8 cellular contexts compared by ENCODE assay signal in genomic region chr5:132495672-132496630, GRCh38. TPM values are rescaled to one million over a fixed set of nuclear protein-coding genes. Genes with fewer than 3 reads are reported as not detected.
DNase-seq lines count a peak whose midpoint lies in the region; ATAC-seq lines count a peak whose summit lies in the region.

No MANE protein-coding gene starts in this region.

- H3K27ac Mint-ChIP-seq in CD4-positive, CD25-positive, alpha-beta regulatory T cell: peak overlapping the region; percentile 94 to 98 (median 98)

- no peaks in the 10 kb centered on the region for H3K9me3 ChIP-seq in CD4-positive, CD25-positive, alpha-beta regulatory T cell (ENCODE audit: control insufficient read depth in 2 of 2, low read length in 2 of 2)
- no peaks in the 10 kb centered on the region for H3K9me3 ChIP-seq in endocrine pancreas (ENCODE audit: control insufficient read depth, low read length)

- no CpG with 5 or more reads among the region's 47 CpGs for WGBS in mesendoderm (ENCODE audit: extremely low coverage, insufficient coverage, low lambda C conversion rate)

- H3K56ac ChIP-seq in mesendoderm (ENCODE audit: low read length): peak overlapping the region; percentile 90

- DNase-seq in CD4-positive, CD25-positive, alpha-beta regulatory T cell: peak; percentile 85 to 96 (median 88)
- DNase-seq in HPDE6-E6E7 (ENCODE audit: extremely low spot score) (peak; percentile 90), mesendoderm (peak; percentile 94)
- DNase-seq in NK-92 treated with Interleukin-12 subunit alpha and Interleukin-12 subunit beta, amount 100 ng/mL, for 24 hours (lab: John Stamatoyannopoulos, UW): peak; percentile 95
- DNase-seq in activated CD8-positive, alpha-beta memory T cell treated with anti-CD3 and anti-CD28 coated beads for 48 hours (ENCODE audit: low read depth in 2 of 3, low spot score in 2 of 3): peak; percentile 57 to 66 (median 59)
- peak; percentile 70 for DNase-seq in stimulated activated CD8-positive, alpha-beta memory T cell treated with anti-CD3 and anti-CD28 coated beads, Interleukin-15, amount 100 ng/mL, for 1 hour (ENCODE audit: low read depth)

- H2BK120ac ChIP-seq in mesendoderm (ENCODE audit: low read depth, low read length): peak overlapping the region; percentile 47

- no peaks in the 10 kb centered on the region for H3K36me3 ChIP-seq in CD4-positive, CD25-positive, alpha-beta regulatory T cell (ENCODE audit: control insufficient read depth, insufficient read depth, low read length)
- H3K36me3 ChIP-seq in endocrine pancreas (ENCODE audit: control insufficient read depth, insufficient read depth, low read length) (no peaks in the 10 kb centered on the region), mesendoderm (ENCODE audit: control insufficient read depth, insufficient read depth, low read length) (no peaks in the 10 kb centered on the region)

- no peaks in the 10 kb centered on the region for H3K27me3 Mint-ChIP-seq in CD4-positive, CD25-positive, alpha-beta regulatory T cell

- no peak overlapping the region for H4K8ac ChIP-seq in mesendoderm (ENCODE audit: low read depth, low read length)

- no peaks in the 10 kb centered on the region for H3K27me3 ChIP-seq in CD4-positive, CD25-positive, alpha-beta regulatory T cell (ENCODE audit: control insufficient read depth, insufficient read depth, low read length)
- H3K27me3 ChIP-seq in endocrine pancreas (ENCODE audit: control insufficient read depth, insufficient read depth, low read length): no peaks in the 10 kb centered on the region
- no peaks in the 10 kb centered on the region for H3K27me3 ChIP-seq in mesendoderm (ENCODE audit: insufficient read depth, low read length, poor library complexity)

- H3K79me1 ChIP-seq in mesendoderm (ENCODE audit: low read length): no peaks in the 10 kb centered on the region

- peak overlapping the region; percentile 56 for H3K4ac ChIP-seq in mesendoderm (ENCODE audit: low read depth, low read length)

- H2BK15ac ChIP-seq in mesendoderm (replicated peaks; ENCODE audit: low read depth): peak overlapping the region; percentile 59

- no peaks in the 10 kb centered on the region for H3K79me2 ChIP-seq in mesendoderm (ENCODE audit: control insufficient read depth, insufficient read depth, low read length)

- no peaks in the 10 kb centered on the region for H3K36me3 Mint-ChIP-seq in CD4-positive, CD25-positive, alpha-beta regulatory T cell

- H3K4me1 ChIP-seq in CD4-positive, CD25-positive, alpha-beta regulatory T cell (ENCODE audit: control insufficient read depth, insufficient read depth, low read length, poor library complexity, severe bottlenecking): peaks cover 70% of the 10 kb centered on the region
- H3K4me1 ChIP-seq in endocrine pancreas (ENCODE audit: control insufficient read depth, insufficient read depth, low read length): no peaks in the 10 kb centered on the region
- H3K4me1 ChIP-seq in mesendoderm (ENCODE audit: control insufficient read depth, low read depth, low read length): peaks cover 7% of the 10 kb centered on the region

- H3K27ac ChIP-seq in CD4-positive, CD25-positive, alpha-beta regulatory T cell (ENCODE audit: insufficient read depth, low read length, poor library complexity, severe bottlenecking): peak overlapping the region; percentile 99
- H3K27ac ChIP-seq in mesendoderm (ENCODE audit: low read depth, low read length): peak overlapping the region; percentile 64

- peak overlapping the region; percentile 91 for H3K18ac ChIP-seq in mesendoderm (ENCODE audit: low read length)

- H3K4me3 ChIP-seq in CD4-positive, CD25-positive, alpha-beta regulatory T cell (ENCODE audit: low read depth, low read length): peak overlapping the region; percentile 76
- no peak overlapping the region for H3K4me3 ChIP-seq in endocrine pancreas (ENCODE audit: control insufficient read depth, insufficient read depth, low read length)
- H3K4me3 ChIP-seq in mesendoderm (ENCODE audit: low read length): peak overlapping the region; percentile 34

- H4K5ac ChIP-seq in mesendoderm (ENCODE audit: low read length): no peak overlapping the region

- H3K9ac ChIP-seq in endocrine pancreas (ENCODE audit: control insufficient read depth, insufficient read depth, low read length) (peak overlapping the region; percentile 47), mesendoderm (ENCODE audit: low read length) (peak overlapping the region; percentile 71)

- peak; percentile 78 to 79 for ATAC-seq in CD4-positive, CD25-positive, alpha-beta regulatory T cell (ENCODE audit: low read depth in 2 of 2)
- ATAC-seq in GM19455 (IDR thresholded peaks at IDR 0.05; ENCODE audit: unreplicated experiment): peak; percentile 49

- H3K4me2 ChIP-seq in mesendoderm (ENCODE audit: low read length): peak overlapping the region; percentile 61

- peaks cover 5 to 74% (median 44%) of the 10 kb centered on the region in 4 donors for H3K4me1 Mint-ChIP-seq in CD4-positive, CD25-positive, alpha-beta regulatory T cell

- H2AK5ac ChIP-seq in mesendoderm (ENCODE audit: low read length): no peak overlapping the region

- no peak overlapping the region for H3K23ac ChIP-seq in mesendoderm (ENCODE audit: low read length)

- no peaks in the 10 kb centered on the region for H3K9me3 Mint-ChIP-seq in CD4-positive, CD25-positive, alpha-beta regulatory T cell

- H2BK5ac ChIP-seq in mesendoderm (ENCODE audit: low read length): no peak overlapping the region

- H3K4me3 Mint-ChIP-seq in CD4-positive, CD25-positive, alpha-beta regulatory T cell: peak overlapping the region; percentile 96 to 99 (median 97)

RNA-seq across cellular contexts. Expression of gene IRF1, which starts 5.4 kb away (rescaled TPM):
- 924 TPM for total RNA-seq in CD4-positive, CD25-positive, alpha-beta regulatory T cell
- polyA plus RNA-seq in CD4-positive, CD25-positive, alpha-beta regulatory T cell: 100 to 1,000 TPM; 160 to 202 (median 190) TPM
- 4.5 TPM for polyA plus RNA-seq in mesendoderm (2013, experiment 1 of 2)
- 4.1 TPM for polyA plus RNA-seq in mesendoderm (2013, experiment 2 of 2)

RNA-seq across cellular contexts. Expression of gene IL5, which starts 47.4 kb away (rescaled TPM):
- not detected for total RNA-seq in CD4-positive, CD25-positive, alpha-beta regulatory T cell
- not detected for polyA plus RNA-seq in CD4-positive, CD25-positive, alpha-beta regulatory T cell
- not detected for polyA plus RNA-seq in mesendoderm (2013, experiment 1 of 2)
- not detected for polyA plus RNA-seq in mesendoderm (2013, experiment 2 of 2)
